ENCODE assay signal across 1 cellular context in the genomic region with DNA sequence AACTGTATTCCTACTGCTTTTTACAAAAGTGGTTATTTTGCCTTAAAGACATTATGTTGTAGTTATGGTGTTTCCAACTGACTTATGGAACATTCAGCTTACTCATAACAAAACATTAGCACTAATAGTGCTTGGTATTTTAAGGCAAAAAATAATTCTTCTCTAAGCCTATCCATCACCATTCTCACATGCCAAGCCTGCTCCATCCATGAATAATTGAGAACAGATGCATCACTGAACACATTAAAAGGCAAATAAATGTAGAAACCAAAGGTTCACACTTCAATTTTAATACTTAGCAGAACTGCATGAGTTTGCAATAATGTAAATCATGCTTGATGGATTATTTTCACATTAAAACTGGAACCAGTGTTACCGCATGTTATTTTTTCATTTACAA.
TF ChIP-seq lines count a peak whose summit lies in the region.

No MANE protein-coding gene starts in this region.

TF ChIP-seq in IMR-90, 13 proteins besides CTCF, POLR2A, EP300 and RAD21:
- no peak for TF ChIP-seq FOS (IDR thresholded peaks at IDR 0.05; ENCODE audit: low read depth, low read length)
- TF ChIP-seq USF2 (IDR thresholded peaks at IDR 0.05; ENCODE audit: low read depth, low read length) = no peak
- TF ChIP-seq CEBPB (IDR thresholded peaks at IDR 0.05; ENCODE audit: low read depth, low read length) = no peak
- no peak for TF ChIP-seq MXI1 (IDR thresholded peaks at IDR 0.05; ENCODE audit: borderline replicate concordance, low read depth, low read length)
- TF ChIP-seq RFX5 (IDR thresholded peaks at IDR 0.05; ENCODE audit: low read depth, low read length) = no peak
- no peak for TF ChIP-seq BHLHE40 (IDR thresholded peaks at IDR 0.05; ENCODE audit: low read depth, low read length)
